In genomic region chr22:18078329-18079041, GRCh38 we compare ENCODE assay signal across 8 cellular contexts. TPM values are rescaled to one million over a fixed set of nuclear protein-coding genes. Genes with fewer than 3 reads are reported as not detected.
DNase-seq lines count a peak whose midpoint lies in the region; ATAC-seq and TF ChIP-seq lines count a peak whose summit lies in the region.

No MANE protein-coding gene starts in this region.

- H3K4me3 Mint-ChIP-seq in GM23338, result peak overlapping the region; percentile 95

- H3K27me3 ChIP-seq in GM23338 (ENCODE audit: insufficient read depth) (no peaks in the 10 kb centered on the region), trophoblast cell (ENCODE audit: insufficient read depth, low read length) (no peaks in the 10 kb centered on the region)

- no peak overlapping the region for H2BK5ac ChIP-seq in trophoblast cell (ENCODE audit: low read depth, low read length, poor library complexity)

- TF ChIP-seq CTCF in GM23338 (conservative IDR thresholded peaks at IDR 0.05; ENCODE audit: low read depth in 2 of 2), result no peak; a peak in 1 of 4 replicates

- peaks cover 13% of the 10 kb centered on the region; the same call in 1 of the 2 replicates for H4K20me1 ChIP-seq in GM23338 (replicated peaks; ENCODE audit: insufficient read depth)

- H3K4me1 ChIP-seq in GM23338 (ENCODE audit: insufficient read depth) (peaks cover 12% of the 10 kb centered on the region; the same call in 1 of the 2 replicates), trophoblast cell (ENCODE audit: control insufficient read depth in 1 of 2, insufficient read depth in 2 of 2, low read length in 2 of 2) (peaks cover 4 to 5% of the 10 kb centered on the region in 2 experiments)

- no CpG with 5 or more reads among the region's 45 CpGs for WGBS in trophoblast cell (ENCODE audit: extremely low coverage, insufficient coverage, insufficient read length)

- H3K4ac ChIP-seq in trophoblast cell (ENCODE audit: low read depth, low read length), result peak overlapping the region; percentile 89

- H3K79me2 ChIP-seq in GM23338 (replicated peaks; ENCODE audit: insufficient read depth) (peaks cover 52% of the 10 kb centered on the region), trophoblast cell (ENCODE audit: control insufficient read depth, insufficient read depth, low read length, poor library complexity) (peaks cover 10% of the 10 kb centered on the region)

- peak overlapping the region; percentile 97 for H3K4me3 ChIP-seq in GM23338
- peak overlapping the region; percentile 98 for H3K4me3 ChIP-seq in trophoblast cell (ENCODE audit: low read depth, low read length)

- peak overlapping the region; percentile 71 for H3K27ac ChIP-seq in GM23338 (ENCODE audit: low read depth)
- H3K27ac ChIP-seq in trophoblast cell (ENCODE audit: low read depth, low read length), result peak overlapping the region; percentile 14

- H3K4me1 Mint-ChIP-seq in GM23338, result peaks cover 16% of the 10 kb centered on the region

- peak overlapping the region; percentile 88 for H3K4me2 ChIP-seq in GM23338
- peak overlapping the region; percentile 86 for H3K4me2 ChIP-seq in trophoblast cell (ENCODE audit: low read length)

- H3K9ac ChIP-seq in trophoblast cell (ENCODE audit: low read length), result peak overlapping the region; percentile 92

- H3K14ac ChIP-seq in trophoblast cell (ENCODE audit: low read length), result peak overlapping the region; percentile 82

- H3K9me3 ChIP-seq in trophoblast cell (ENCODE audit: insufficient read depth, low read depth, low read length), result no peaks in the 10 kb centered on the region

- H4K91ac ChIP-seq in trophoblast cell (ENCODE audit: low read depth, low read length), result peak overlapping the region; percentile 88

- peak overlapping the region; percentile 86 for H3K18ac ChIP-seq in trophoblast cell (ENCODE audit: low read length)

- H3K27ac Mint-ChIP-seq in GM23338, result peak overlapping the region; percentile 89

- peaks cover 21% of the 10 kb centered on the region for H3K36me3 ChIP-seq in GM23338 (ENCODE audit: insufficient read depth)
- peaks cover 8 to 19% of the 10 kb centered on the region in 2 experiments for H3K36me3 ChIP-seq in trophoblast cell (ENCODE audit: control insufficient read depth in 1 of 2, insufficient read depth in 2 of 2, low read length in 2 of 2)

- H3K36me3 Mint-ChIP-seq in GM23338 (ENCODE audit: low read depth), result peaks cover 49% of the 10 kb centered on the region

- H4K8ac ChIP-seq in trophoblast cell (ENCODE audit: low read depth, low read length), result peak overlapping the region; percentile 93

- DNase-seq in DMS53 (lab: John Stamatoyannopoulos, UW) (peak; percentile 77), GM23338 (ENCODE audit: low spot score) (peak; percentile 70), NCI-H774 (lab: John Stamatoyannopoulos, UW) (peak; percentile 33), Right ventricle myocardium inferior (ENCODE audit: missing footprints) (no peak), trophoblast cell (peak in 1 of 2 donors; percentile 45), medulla oblongata (ENCODE audit: extremely low spot score) (no peak), HPDE6-E6E7 (ENCODE audit: extremely low spot score) (no peak)
- DNase-seq in activated effector memory CD4-positive, alpha-beta T cell treated with anti-CD3 and anti-CD28 coated beads, Interleukin-2, amount 50 U/mL, for 16 hours, result peak; percentile 82

- no peaks in the 10 kb centered on the region for H3K9me2 ChIP-seq in GM23338 (ENCODE audit: insufficient read depth)

- peak overlapping the region; percentile 23 for H2BK12ac ChIP-seq in trophoblast cell (ENCODE audit: low read length)

- peaks cover 7% of the 10 kb centered on the region for H3K79me1 ChIP-seq in trophoblast cell (ENCODE audit: low read length)

- no peak overlapping the region for H2AFZ ChIP-seq in GM23338
- H2AFZ ChIP-seq in trophoblast cell (ENCODE audit: insufficient read depth, low read length, poor library complexity), result peak overlapping the region; percentile 90

- no peak overlapping the region for H3K23ac ChIP-seq in trophoblast cell (ENCODE audit: low read length)

- no peaks in the 10 kb centered on the region for H3K9me3 Mint-ChIP-seq in GM23338

- ATAC-seq in GM23338 (peak; percentile 61), Right ventricle myocardium inferior (peak; percentile 13)

- H3F3A ChIP-seq in GM23338 (replicated peaks; ENCODE audit: low read depth), result no peaks in the 10 kb centered on the region

- peak overlapping the region; percentile 52 for H2BK120ac ChIP-seq in trophoblast cell (ENCODE audit: insufficient read depth, low read length, poor library complexity)

- H4K12ac ChIP-seq in trophoblast cell (ENCODE audit: low read depth, low read length), result peak overlapping the region; percentile 97

- peak overlapping the region; percentile 34 for H2AK5ac ChIP-seq in trophoblast cell (ENCODE audit: low read length)

- intact Hi-C loops in Right ventricle myocardium inferior (cut with DNase I), result loop anchor here (5.0 kb wide), 1 partner anchor 166 kb away; no protein-coding TSS in a partner anchor

- peaks cover 5% of the 10 kb centered on the region for H3K27me3 Mint-ChIP-seq in GM23338 (ENCODE audit: insufficient read depth, low read depth, poor library complexity)

TF ChIP-seq in GM23338, 12 proteins besides CTCF, POLR2A, EP300 and RAD21:
- no peak for TF ChIP-seq POLR2AphosphoS5 (IDR thresholded peaks at IDR 0.05; ENCODE audit: low read depth)
- no peak for TF ChIP-seq EZH2phosphoT487 (IDR thresholded peaks at IDR 0.05; ENCODE audit: unreplicated experiment)
- no peak for TF ChIP-seq NANOG (IDR thresholded peaks at IDR 0.05; ENCODE audit: borderline replicate concordance)
- TF ChIP-seq ETS1 (IDR thresholded peaks at IDR 0.05), result no peak

RNA-seq across cellular contexts. Expression of gene PEX26, which starts 0.7 kb away (rescaled TPM):
- total RNA-seq in GM23338 (2014; rRNA removed; shearing (Covaris generic)), result 43.0 and 48.9 TPM in 2 replicates
- polyA plus RNA-seq in GM23338 (2016; fragmentation: Nextera tagmentation; extraction: Ambion mirVana), result 3.6 and 4.0 TPM in 2 replicates
- 19.4 TPM for total RNA-seq in Right ventricle myocardium inferior
- polyA plus RNA-seq in trophoblast cell (2013), result 17.5 and 17.8 TPM in 2 replicates

RNA-seq across cellular contexts. Expression of gene TUBA8, which starts 32.1 kb away (rescaled TPM):
- total RNA-seq in GM23338 (2014; rRNA removed; shearing (Covaris generic)), result 0.31 TPM in 1 of 2 replicates, not detected in the other
- polyA plus RNA-seq in GM23338 (2016; fragmentation: Nextera tagmentation; extraction: Ambion mirVana), result 0.48 and 0.64 TPM in 2 replicates
- total RNA-seq in Right ventricle myocardium inferior, result 243 TPM
- 0.74 and 0.76 TPM in 2 replicates for polyA plus RNA-seq in trophoblast cell (2013)

RNA-seq across cellular contexts. Expression of gene MICAL3, which starts 54.1 kb away (rescaled TPM):
- 28.8 and 33.9 TPM in 2 replicates for total RNA-seq in GM23338 (2014; rRNA removed; shearing (Covaris generic))
- 10.1 and 11.4 TPM in 2 replicates for polyA plus RNA-seq in GM23338 (2016; fragmentation: Nextera tagmentation; extraction: Ambion mirVana)
- 85.7 TPM for total RNA-seq in Right ventricle myocardium inferior
- polyA plus RNA-seq in trophoblast cell (2013), result 18.1 and 20.6 TPM in 2 replicates

Comparison
In these comparisons a context has a peak if more than half of its experiments do, and no peak if none do; other contexts are left out.
1. DNase-seq: peak in DMS53 (single experiment), GM23338 (single experiment), NCI-H774 (single experiment) and activated effector memory CD4-positive, alpha-beta T cell treated with anti-CD3 and anti-CD28 coated beads, Interleukin-2, amount 50 U/mL, for 16 hours (single experiment); none in Right ventricle myocardium inferior (single experiment), medulla oblongata (single experiment) and HPDE6-E6E7 (single experiment).
2. RNA of gene TUBA8, which starts 32.1 kb away (total RNA-seq): 243 TPM in Right ventricle myocardium inferior (single experiment); 0.31 TPM in GM23338; every median in the first group is over 100 times any median in the second.